Comparison of ENCODE assay signal across 11 cellular contexts in genomic region chr22:45731798-45732495, GRCh38.
DNase-seq lines count a peak whose midpoint lies in the region; ATAC-seq and TF ChIP-seq lines count a peak whose summit lies in the region.
"Had no signal": no experiment of that assay in that cellular context is flagged by ENCODE, and none has a peak within 500 bp of the region (broad histone marks: within the 10 kb centered on the region; RNA-seq: fewer than 3 reads in every experiment).

No MANE protein-coding gene starts in this region.

- TF ChIP-seq CTCF in AG04450 (IDR thresholded peaks at IDR 0.05; ENCODE audit: low read depth, low read length), result peak; percentile 63
- TF ChIP-seq CTCF in HFF-Myc (IDR thresholded peaks at IDR 0.05; ENCODE audit: low read depth, low read length, missing control alignments), result peak; percentile 37

- ATAC-seq in HG03175 (IDR thresholded peaks at IDR 0.05; ENCODE audit: unreplicated experiment) (no peak), GM21619 (IDR thresholded peaks at IDR 0.05; ENCODE audit: unreplicated experiment) (no peak)
- ATAC-seq: activated CD8-positive, alpha-beta memory T cell treated with anti-CD3 and anti-CD28 coated beads, Interleukin-2, amount 10 ng/mL, durations not matched to agents 7 days and 5 days; naive thymus-derived CD4-positive, alpha-beta T cell had no signal

- H3K4me3 ChIP-seq in AG04450 (ENCODE audit: low read depth, low read length), result no peak overlapping the region
- no peak overlapping the region for H3K4me3 ChIP-seq in HFF-Myc (replicated peaks; ENCODE audit: low read depth, low read length)
- H3K4me3 ChIP-seq: SJCRH30 had no signal

- DNase-seq in AG04450 (ENCODE audit: low read depth, low spot score), result no peak
- DNase-seq in HFF-Myc (ENCODE audit: extremely low read depth, low read depth), result no peak
- peak; percentile 63 for DNase-seq in astrocyte of the hippocampus (ENCODE audit: low read depth, low spot score)
- DNase-seq in left kidney (ENCODE audit: low read depth, low spot score), result peak; percentile 32
- no peak for DNase-seq in HUDEP-2 (lab: John Stamatoyannopoulos, UW; ENCODE audit: unreplicated experiment in 76 of 76)
- DNase-seq in NCI-H774 (lab: John Stamatoyannopoulos, UW), result no peak
- DNase-seq: activated CD8-positive, alpha-beta memory T cell treated with anti-CD3 and anti-CD28 coated beads, Interleukin-2, amount 10 ng/mL, durations not matched to agents 7 days and 5 days; naive thymus-derived CD4-positive, alpha-beta T cell; SJCRH30 had no signal

- H3K27me3 ChIP-seq in AG04450 (ENCODE audit: control insufficient read depth, insufficient read depth, low read length), result no peaks in the 10 kb centered on the region
- H3K27me3 ChIP-seq: SJCRH30 had no signal

- POLR2A ChIA-PET in AG04450 (lab: Yijun Ruan, JAX), result interaction anchor here (0.9 to 1.4 kb wide), 3 partner anchors 52 to 86 kb away, joined by 3 to 6 read pairs (median 3); partner anchors contain the start of gene ATXN10

- CTCF ChIA-PET in AG04450 (lab: Charles Lee), result interaction anchor here (0.9 to 2.7 kb wide), 7 partner anchors 9 to 132 kb away, joined by 3 to 16 read pairs (median 7); no protein-coding TSS in a partner anchor

- H3K27ac ChIP-seq in AG04450 (ENCODE audit: low read depth, low read length), result no peak overlapping the region
- H3K27ac ChIP-seq: SJCRH30 had no signal

- H3K9me3 ChIP-seq in AG04450 (ENCODE audit: control insufficient read depth, insufficient read depth, low read length), result no peaks in the 10 kb centered on the region
- H3K9me3 ChIP-seq: SJCRH30 had no signal

Comparison
In these comparisons a context has a peak if more than half of its experiments do, and no peak if none do; other contexts are left out.
1. DNase-seq: peak in astrocyte of the hippocampus (single experiment) and left kidney (single experiment); none in AG04450 (single experiment), HFF-Myc (single experiment), HUDEP-2 (0 of 76) and NCI-H774 (single experiment).